18 cellular contexts compared by ENCODE assay signal in genomic region chr2:72497761-72498160, GRCh38.
"Had no signal": no experiment of that assay in that cellular context is flagged by ENCODE, and none has a peak within 500 bp of the region (broad histone marks: within the 10 kb centered on the region; RNA-seq: fewer than 3 reads in every experiment).

No MANE protein-coding gene starts in this region.

- H3K9me3 Mint-ChIP-seq: activated CD4-positive, alpha-beta memory T cell treated with anti-CD3 and anti-CD28 coated beads for 36 hours; central memory CD8-positive, alpha-beta T cell; natural killer cell treated with Interleukin-12 subunit alpha and Interleukin-12 subunit beta and Interleukin-15 and Interleukin-18, amount 100 ng/mL, for 72 hours had no signal

- H3K4me3 Mint-ChIP-seq: activated CD4-positive, alpha-beta memory T cell treated with anti-CD3 and anti-CD28 coated beads for 36 hours; activated CD8-positive, alpha-beta memory T cell treated with anti-CD3 and anti-CD28 coated beads, Interleukin-2, amount 10 ng/mL, durations not matched to agents 7 days and 5 days; activated naive CD8-positive, alpha-beta T cell; central memory CD8-positive, alpha-beta T cell; natural killer cell treated with Interleukin-12 subunit alpha and Interleukin-12 subunit beta and Interleukin-15 and Interleukin-18, amount 100 ng/mL, for 72 hours; stimulated activated effector memory CD8-positive, alpha-beta T cell treated with anti-CD3 and anti-CD28 coated beads, Interleukin-12 subunit alpha, Interleukin-12 subunit beta, amount 100 ng/mL, for 72 hours had no signal

- H3K4me1 ChIP-seq: esophagus squamous epithelium, upper lobe of right lung had no signal

- H3K36me3 ChIP-seq: brain microvascular endothelial cell had no signal

- H3K36me3 Mint-ChIP-seq: natural killer cell treated with Interleukin-12 subunit alpha and Interleukin-12 subunit beta and Interleukin-15 and Interleukin-18, amount 100 ng/mL, for 72 hours had no signal

- H3K4me1 Mint-ChIP-seq: activated CD8-positive, alpha-beta memory T cell treated with anti-CD3 and anti-CD28 coated beads, Interleukin-2, amount 10 ng/mL, durations not matched to agents 7 days and 5 days; central memory CD8-positive, alpha-beta T cell; stimulated activated effector memory CD8-positive, alpha-beta T cell treated with anti-CD3 and anti-CD28 coated beads, Interleukin-12 subunit alpha, Interleukin-12 subunit beta, amount 100 ng/mL, for 72 hours had no signal

- H3K27ac Mint-ChIP-seq: activated CD4-positive, alpha-beta memory T cell treated with anti-CD3 and anti-CD28 coated beads for 36 hours; activated CD8-positive, alpha-beta memory T cell treated with anti-CD3 and anti-CD28 coated beads, Interleukin-2, amount 10 ng/mL, durations not matched to agents 7 days and 5 days; activated naive CD8-positive, alpha-beta T cell; natural killer cell treated with Interleukin-12 subunit alpha and Interleukin-12 subunit beta and Interleukin-15 and Interleukin-18, amount 100 ng/mL, for 72 hours; stimulated activated effector memory CD8-positive, alpha-beta T cell treated with anti-CD3 and anti-CD28 coated beads, Interleukin-12 subunit alpha, Interleukin-12 subunit beta, amount 100 ng/mL, for 72 hours had no signal

- H3K4me3 ChIP-seq: esophagus squamous epithelium, thoracic aorta, upper lobe of right lung had no signal

- H3K27me3 ChIP-seq: brain microvascular endothelial cell, esophagus squamous epithelium, upper lobe of right lung had no signal

- H3K9me3 ChIP-seq: esophagus squamous epithelium, thoracic aorta, upper lobe of right lung had no signal

- H3K27ac ChIP-seq: brain microvascular endothelial cell, esophagus squamous epithelium, thoracic aorta, upper lobe of right lung had no signal

- DNase-seq: activated CD4-positive, alpha-beta memory T cell treated with anti-CD3 and anti-CD28 coated beads for 36 hours; activated CD8-positive, alpha-beta memory T cell treated with anti-CD3 and anti-CD28 coated beads, Interleukin-2, amount 10 ng/mL, durations not matched to agents 7 days and 5 days; activated effector memory CD4-positive, alpha-beta T cell treated with anti-CD3 and anti-CD28 coated beads, Interleukin-2, amount 50 U/mL, for 16 hours; activated T-cell treated with anti-CD3 and anti-CD28 coated beads, Interleukin-2, amount 50 U/mL, for 1 hour; brain microvascular endothelial cell; effector CD8-positive, alpha-beta T cell; esophagus squamous epithelium; islet precursor cell; stimulated activated CD4-positive, alpha-beta T cell treated with anti-CD3 and anti-CD28 coated beads, Interleukin-12 subunit alpha, Interleukin-12 subunit beta, amount 100 ng/mL, for 4 hours; stimulated activated CD4-positive, alpha-beta T cell treated with anti-CD3 and anti-CD28 coated beads, Interleukin-2, amount 100 ng/mL, for 24 hours; T-helper 1 cell; T1000; upper lobe of right lung had no signal

- H3K27me3 Mint-ChIP-seq: activated CD4-positive, alpha-beta memory T cell treated with anti-CD3 and anti-CD28 coated beads for 36 hours; activated CD8-positive, alpha-beta memory T cell treated with anti-CD3 and anti-CD28 coated beads, Interleukin-2, amount 10 ng/mL, durations not matched to agents 7 days and 5 days; activated naive CD8-positive, alpha-beta T cell; central memory CD8-positive, alpha-beta T cell; natural killer cell treated with Interleukin-12 subunit alpha and Interleukin-12 subunit beta and Interleukin-15 and Interleukin-18, amount 100 ng/mL, for 72 hours had no signal
